21 cellular contexts compared by ENCODE assay signal in the genomic region with DNA sequence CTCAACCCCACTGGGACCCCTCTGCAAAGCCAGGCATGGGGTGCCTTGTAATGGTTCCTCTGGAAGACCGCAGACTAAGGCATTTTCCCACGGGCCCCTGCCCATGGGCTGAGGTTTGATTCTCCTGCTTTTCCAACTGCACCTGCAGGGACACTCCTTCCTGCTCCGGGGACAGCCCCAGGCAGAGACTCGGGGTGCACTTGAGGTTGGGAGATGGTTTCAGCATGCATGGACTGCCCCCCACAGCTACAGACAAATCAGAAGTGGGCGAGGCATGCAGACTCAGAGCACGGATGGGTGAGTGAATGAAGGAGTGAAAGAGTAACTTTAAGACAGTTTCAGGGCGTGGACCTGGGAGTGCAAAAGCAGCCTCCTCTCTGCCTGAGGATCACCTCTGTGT.
"Had no signal": no experiment of that assay in that cellular context is flagged by ENCODE, and none has a peak within 500 bp of the region (broad histone marks: within the 10 kb centered on the region; RNA-seq: fewer than 3 reads in every experiment).

No MANE protein-coding gene starts in this region.

- H3K27ac Mint-ChIP-seq: naive thymus-derived CD8-positive, alpha-beta T cell; nephron progenitor cell; progenitor cell of endocrine pancreas; stimulated activated effector memory CD8-positive, alpha-beta T cell treated with anti-CD3 and anti-CD28 coated beads, Interleukin-12 subunit alpha, Interleukin-12 subunit beta, amount 100 ng/mL, for 72 hours had no signal

- H3K4me3 ChIP-seq: dorsolateral prefrontal cortex, heart left ventricle, hepatocyte, pancreas, right lobe of liver, stomach, thyroid gland, vagina had no signal

- H3K9me3 Mint-ChIP-seq: stimulated activated effector memory CD8-positive, alpha-beta T cell treated with anti-CD3 and anti-CD28 coated beads, Interleukin-12 subunit alpha, Interleukin-12 subunit beta, amount 100 ng/mL, for 72 hours had no signal

- H3K4me1 ChIP-seq: heart left ventricle, pancreas, right lobe of liver, stomach, vagina had no signal

- H3K27me3 ChIP-seq: pancreas, right lobe of liver, thyroid gland, vagina had no signal

- H3K4me2 ChIP-seq: hepatocyte had no signal

- H3K36me3 ChIP-seq: heart left ventricle, neutrophil, pancreas, right lobe of liver, stomach, thyroid gland, vagina had no signal

- H3K27ac ChIP-seq: heart left ventricle, hepatocyte, neutrophil, pancreas, right lobe of liver, stomach, thyroid gland, vagina had no signal

- H3K79me2 ChIP-seq: hepatocyte had no signal

- H3K4me1 Mint-ChIP-seq: naive thymus-derived CD8-positive, alpha-beta T cell; stimulated activated effector memory CD8-positive, alpha-beta T cell treated with anti-CD3 and anti-CD28 coated beads, Interleukin-12 subunit alpha, Interleukin-12 subunit beta, amount 100 ng/mL, for 72 hours had no signal

- H2AFZ ChIP-seq: hepatocyte had no signal

- H3K9me3 ChIP-seq: heart left ventricle, neutrophil, pancreas, right lobe of liver, stomach, thyroid gland, vagina had no signal

- H3K4me3 Mint-ChIP-seq: nephron progenitor cell; stimulated activated effector memory CD8-positive, alpha-beta T cell treated with anti-CD3 and anti-CD28 coated beads, Interleukin-12 subunit alpha, Interleukin-12 subunit beta, amount 100 ng/mL, for 72 hours had no signal

- DNase-seq: effector CD4-positive, alpha-beta T cell; heart left ventricle; mesenchymal stem cell; midbrain; naive thymus-derived CD8-positive, alpha-beta T cell; nephron progenitor cell; pancreas; right lobe of liver; small intestine; stimulated activated CD4-positive, alpha-beta T cell treated with anti-CD3 and anti-CD28 coated beads, Interleukin-2, amount 100 ng/mL, for 24 hours; stimulated activated CD4-positive, alpha-beta T cell treated with anti-CD3 and anti-CD28 coated beads, Interleukin-4, amount 100 ng/mL, for 24 hours; stimulated activated naive CD4-positive, alpha-beta T cell treated with Interleukin-2 at 50 U/mL for 16 hours; stomach had no signal

- ATAC-seq: heart left ventricle; left lobe of liver; naive thymus-derived CD8-positive, alpha-beta T cell; pancreas; right lobe of liver; stimulated activated effector memory CD8-positive, alpha-beta T cell treated with anti-CD3 and anti-CD28 coated beads, Interleukin-12 subunit alpha, Interleukin-12 subunit beta, amount 100 ng/mL, for 72 hours had no signal

- H3K36me3 Mint-ChIP-seq: naive thymus-derived CD8-positive, alpha-beta T cell; stimulated activated effector memory CD8-positive, alpha-beta T cell treated with anti-CD3 and anti-CD28 coated beads, Interleukin-12 subunit alpha, Interleukin-12 subunit beta, amount 100 ng/mL, for 72 hours had no signal
